ENCODE assay signal across 12 cellular contexts in the genomic region with DNA sequence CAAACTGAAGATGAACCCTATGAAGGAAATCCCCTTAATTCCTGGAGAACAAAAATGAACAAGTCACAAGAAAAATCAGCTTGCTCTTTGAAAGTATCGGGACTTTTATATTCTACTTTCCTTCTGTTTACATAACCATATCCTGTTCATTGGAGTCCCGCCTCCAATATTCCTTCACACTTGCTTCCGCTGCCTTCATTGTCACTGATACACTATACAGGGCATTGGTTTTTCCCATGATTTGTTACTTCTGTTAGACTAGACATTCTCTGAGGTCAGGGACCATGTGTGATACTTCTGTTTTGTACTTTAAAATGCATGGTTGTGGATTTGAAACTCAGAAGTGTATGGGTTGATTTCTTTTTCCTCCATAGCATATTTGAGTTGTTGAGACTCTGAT. TPM values are rescaled to one million over a fixed set of nuclear protein-coding genes. Genes with fewer than 3 reads are reported as not detected.
A peak's percentile ranks its signal among the peaks of the same experiment; 100 is the strongest.
DNase-seq lines count a peak whose midpoint lies in the region; ATAC-seq and TF ChIP-seq lines count a peak whose summit lies in the region.
"Had no signal": no experiment of that assay in that cellular context is flagged by ENCODE, and none has a peak within 500 bp of the region (broad histone marks: within the 10 kb centered on the region; RNA-seq: fewer than 3 reads in every experiment).

No MANE protein-coding gene starts in this region.

- intact Hi-C loops in activated CD4-positive, alpha-beta T cell treated with anti-CD3 and anti-CD28 coated beads, Interleukin-2, amount 10 ng/mL, durations not matched to agents 24 days and 14 days (cut with micrococcal nuclease): no loop called here

- H3K4me1 Mint-ChIP-seq in activated CD4-positive, alpha-beta T cell treated with anti-CD3 and anti-CD28 coated beads, Interleukin-2, amount 10 ng/mL, durations not matched to agents 24 days and 14 days: peaks cover 34% of the 10 kb centered on the region

- ATAC-seq in activated naive CD4-positive, alpha-beta T cell treated with anti-CD3 and anti-CD28 coated beads, Interleukin-2, amount 50 U/mL, for 72 hours: no peak

- peak overlapping the region; percentile 25 for H3K27ac Mint-ChIP-seq in activated CD4-positive, alpha-beta T cell treated with anti-CD3 and anti-CD28 coated beads, Interleukin-2, amount 10 ng/mL, durations not matched to agents 24 days and 14 days
- peak overlapping the region; percentile 48 to 84 for H3K27ac Mint-ChIP-seq in activated naive CD4-positive, alpha-beta T cell treated with anti-CD3 and anti-CD28 coated beads, Interleukin-2, amount 50 U/mL, for 72 hours

- H3K27me3 Mint-ChIP-seq in activated CD4-positive, alpha-beta T cell treated with anti-CD3 and anti-CD28 coated beads, Interleukin-2, amount 10 ng/mL, durations not matched to agents 24 days and 14 days: no peaks in the 10 kb centered on the region

- no peak overlapping the region for H3K4me3 Mint-ChIP-seq in activated CD4-positive, alpha-beta T cell treated with anti-CD3 and anti-CD28 coated beads, Interleukin-2, amount 10 ng/mL, durations not matched to agents 24 days and 14 days

- TF ChIP-seq CTCF in GM10266 (IDR thresholded peaks at IDR 0.05; ENCODE audit: control insufficient read depth, insufficient read depth, low read depth, missing control alignments): no peak

- DNase-seq in activated CD4-positive, alpha-beta T cell treated with anti-CD3 and anti-CD28 coated beads, Interleukin-2, amount 10 ng/mL, durations not matched to agents 24 days and 14 days: no peak
- no peak for DNase-seq in activated CD4-positive, alpha-beta T cell treated with anti-CD3 and anti-CD28 coated beads for 4 hours
- DNase-seq in activated naive CD4-positive, alpha-beta T cell treated with anti-CD3 and anti-CD28 coated beads, Interleukin-2, amount 50 U/mL, for 72 hours (ENCODE audit: low spot score in 2 of 2): no peak
- DNase-seq in activated naive CD4-positive, alpha-beta T cell treated with Interleukin-2 at 50 U/mL for 16 hours: no peak
- DNase-seq in dermis blood vessel endothelial cell: peak; percentile 44
- no peak for DNase-seq in DMS79 treated with DMSO at 0.1 percent for 48 hours (lab: John Stamatoyannopoulos, UW)
- DNase-seq in GM10266 (ENCODE audit: extremely low spot score): no peak
- DNase-seq: 8988T, AML-193, Calu3, DMS79, EL had no signal

- H3K9me3 Mint-ChIP-seq in activated CD4-positive, alpha-beta T cell treated with anti-CD3 and anti-CD28 coated beads, Interleukin-2, amount 10 ng/mL, durations not matched to agents 24 days and 14 days: peaks cover 3% of the 10 kb centered on the region
- peaks cover 0 to 6% of the 10 kb centered on the region in 2 donors for H3K9me3 Mint-ChIP-seq in activated naive CD4-positive, alpha-beta T cell treated with anti-CD3 and anti-CD28 coated beads, Interleukin-2, amount 50 U/mL, for 72 hours

- H3K36me3 Mint-ChIP-seq in activated CD4-positive, alpha-beta T cell treated with anti-CD3 and anti-CD28 coated beads, Interleukin-2, amount 10 ng/mL, durations not matched to agents 24 days and 14 days (ENCODE audit: low read depth): peaks cover 47% of the 10 kb centered on the region
- peaks cover 17 to 43% of the 10 kb centered on the region in 2 donors for H3K36me3 Mint-ChIP-seq in activated naive CD4-positive, alpha-beta T cell treated with anti-CD3 and anti-CD28 coated beads, Interleukin-2, amount 50 U/mL, for 72 hours

RNA-seq across cellular contexts. Expression of a gene that starts 18.8 kb away (rescaled TPM):
- 43.6 and 46.4 TPM in 2 replicates for total RNA-seq in activated CD4-positive, alpha-beta T cell treated with anti-CD3 and anti-CD28 coated beads, Interleukin-2, amount 10 ng/mL, durations not matched to agents 24 days and 14 days
- total RNA-seq in activated naive CD4-positive, alpha-beta T cell treated with anti-CD3 and anti-CD28 coated beads, Interleukin-2, amount 50 U/mL, for 72 hours: 10 to 100 TPM; 63.9 to 69.9 TPM
- total RNA-seq in dermis blood vessel endothelial cell: 69.4 and 163 TPM in 2 replicates
